1 cellular context compared by ENCODE assay signal in genomic region chr16:84557504-84557903, GRCh38.
TF ChIP-seq lines count a peak whose summit lies in the region.

No MANE protein-coding gene starts in this region.

TF ChIP-seq in GM23338, 12 proteins besides CTCF, POLR2A, EP300 and RAD21:
- no peak for TF ChIP-seq ZNF462 (CRISPR knock-in tag; IDR thresholded peaks at IDR 0.05)
- no peak for TF ChIP-seq JUNB (IDR thresholded peaks at IDR 0.05; ENCODE audit: unreplicated experiment)
- no peak for TF ChIP-seq CREB1 (CRISPR knock-in tag; IDR thresholded peaks at IDR 0.05; ENCODE audit: low read depth)
- no peak for TF ChIP-seq ZNF114 (CRISPR knock-in tag; IDR thresholded peaks at IDR 0.05)
- no peak for TF ChIP-seq STAT1 (IDR thresholded peaks at IDR 0.05; ENCODE audit: unreplicated experiment)
- no peak for TF ChIP-seq NANOG (IDR thresholded peaks at IDR 0.05; ENCODE audit: borderline replicate concordance)
- TF ChIP-seq ZNF331 (CRISPR knock-in tag; IDR thresholded peaks at IDR 0.05; ENCODE audit: low read depth) = no peak
- no peak for TF ChIP-seq POLR2AphosphoS5 (IDR thresholded peaks at IDR 0.05; ENCODE audit: low read depth)
- TF ChIP-seq EZH2 (IDR thresholded peaks at IDR 0.05; ENCODE audit: low read depth, unreplicated experiment) = no peak
- no peak for TF ChIP-seq ETS1 (IDR thresholded peaks at IDR 0.05)
- TF ChIP-seq EZH2phosphoT487 (IDR thresholded peaks at IDR 0.05; ENCODE audit: unreplicated experiment) = no peak
- TF ChIP-seq REST (IDR thresholded peaks at IDR 0.05; ENCODE audit: unreplicated experiment) = no peak
